In genomic region chr5:169052207-169052606, GRCh38 we compare ENCODE assay signal across 29 cellular contexts.
DNase-seq lines count a peak whose midpoint lies in the region; ATAC-seq and TF ChIP-seq lines count a peak whose summit lies in the region.
"Had no signal": no experiment of that assay in that cellular context is flagged by ENCODE, and none has a peak within 500 bp of the region (broad histone marks: within the 10 kb centered on the region; RNA-seq: fewer than 3 reads in every experiment).

No MANE protein-coding gene starts in this region.

- no peaks in the 10 kb centered on the region for H3K9me3 ChIP-seq in tibial artery
- H3K9me3 ChIP-seq: breast epithelium, pancreas had no signal

- no peaks in the 10 kb centered on the region for H3K36me3 Mint-ChIP-seq in GM23338 (ENCODE audit: low read depth)
- H3K36me3 Mint-ChIP-seq: activated naive CD4-positive, alpha-beta T cell treated with anti-CD3 and anti-CD28 coated beads, Interleukin-2, amount 50 U/mL, for 72 hours; stimulated activated memory B cell treated with anti-CD40 and anti-IgM and Interleukin-4, amounts not matched to agents 10 μg/mL and 1 μg/mL and 100 μg/mL, for 72 hours had no signal

- peak; percentile 58 for DNase-seq in AG08395 (ENCODE audit: low spot score)
- peak; percentile 58 for DNase-seq in ELF-1 (ENCODE audit: low read depth, low spot score)
- peak; percentile 53 for DNase-seq in RPMI7951 (ENCODE audit: low read depth)
- DNase-seq in islet precursor cell, result peak; percentile 90
- DNase-seq in GM23338 (ENCODE audit: low spot score), result no peak
- no peak for DNase-seq in RKO (ENCODE audit: low spot score)
- DNase-seq in tibial artery, result no peak
- DNase-seq: 8988T; activated CD4-positive, alpha-beta T cell treated with anti-CD3 and anti-CD28 coated beads for 4 hours; GDM1; GOT3; hypothalamus; Karpas-422; mammary epithelial cell; NCI-H1417; NCI-H2029 treated with DMSO at 0.1 percent for 48 hours; NCI-H526 treated with DMSO at 0.1 percent for 48 hours; pancreas; SHP77 treated with DMSO at 0.1 percent for 48 hours; T1000 had no signal

- intact Hi-C loops in tibial artery (cut with DNase I; ENCODE audit: low total_unique reads), result no loop called here

- no peaks in the 10 kb centered on the region for H3K79me2 ChIP-seq in GM23338 (replicated peaks; ENCODE audit: insufficient read depth)

- H3K9me2 ChIP-seq in GM23338 (ENCODE audit: insufficient read depth), result 0 out of 2 replicates have a peak, but pooled peaks cover 6% of the 10 kb centered on the region

- peaks cover 3% of the 10 kb centered on the region for H3K27me3 Mint-ChIP-seq in GM23338 (ENCODE audit: insufficient read depth, low read depth, poor library complexity)
- H3K27me3 Mint-ChIP-seq: B cell; stimulated activated memory B cell treated with anti-CD40 and anti-IgM and Interleukin-4, amounts not matched to agents 10 μg/mL and 1 μg/mL and 100 μg/mL, for 72 hours had no signal

- H3K4me1 Mint-ChIP-seq in GM23338, result peaks cover 18% of the 10 kb centered on the region
- H3K4me1 Mint-ChIP-seq: B cell; stimulated activated memory B cell treated with anti-CD40 and anti-IgM and Interleukin-4, amounts not matched to agents 10 μg/mL and 1 μg/mL and 100 μg/mL, for 72 hours had no signal

- no peaks in the 10 kb centered on the region for H3K9me3 Mint-ChIP-seq in GM23338
- H3K9me3 Mint-ChIP-seq: activated naive CD4-positive, alpha-beta T cell treated with anti-CD3 and anti-CD28 coated beads, Interleukin-2, amount 50 U/mL, for 72 hours; activated T-helper 2 cell treated with anti-CD3 and anti-CD28 coated beads, Interferon-gamma antibody, Interleukin-2, Interleukin-4, amounts not matched to agents 10 μg/mL and 5 μg/mL and 100 μg/mL, durations not matched to agents 14 hours and 24 hours and 36 hours; neural crest cell had no signal

- TF ChIP-seq CTCF in GM23338 (conservative IDR thresholded peaks at IDR 0.05; ENCODE audit: low read depth in 2 of 2) (no peak), tibial artery (IDR thresholded peaks at IDR 0.05) (no peak)

- no peaks in the 10 kb centered on the region for H3F3A ChIP-seq in GM23338 (replicated peaks; ENCODE audit: low read depth)

- H3K27ac ChIP-seq in GM23338 (ENCODE audit: low read depth) (no peak overlapping the region), tibial artery (peak overlapping the region in 1 of 2 donors; percentile 7)
- H3K27ac ChIP-seq: pancreas, VCaP had no signal

- H3K27ac Mint-ChIP-seq in GM23338, result no peak overlapping the region
- H3K27ac Mint-ChIP-seq: activated naive CD4-positive, alpha-beta T cell treated with anti-CD3 and anti-CD28 coated beads, Interleukin-2, amount 50 U/mL, for 72 hours; activated T-helper 2 cell treated with anti-CD3 and anti-CD28 coated beads, Interferon-gamma antibody, Interleukin-2, Interleukin-4, amounts not matched to agents 10 μg/mL and 5 μg/mL and 100 μg/mL, durations not matched to agents 14 hours and 24 hours and 36 hours; B cell; stimulated activated memory B cell treated with anti-CD40 and anti-IgM and Interleukin-4, amounts not matched to agents 10 μg/mL and 1 μg/mL and 100 μg/mL, for 72 hours had no signal

- no peak overlapping the region for H3K4me3 ChIP-seq in GM23338
- H3K4me3 ChIP-seq in tibial artery, result no peak overlapping the region
- H3K4me3 ChIP-seq: pancreas had no signal

- H3K4me2 ChIP-seq in GM23338, result no peak overlapping the region

- H4K20me1 ChIP-seq in GM23338 (replicated peaks; ENCODE audit: insufficient read depth), result no peaks in the 10 kb centered on the region

- ATAC-seq in GM23338, result no peak
- ATAC-seq in HG02840 (IDR thresholded peaks at IDR 0.05; ENCODE audit: low FRiP score, unreplicated experiment), result no peak
- ATAC-seq: activated naive CD4-positive, alpha-beta T cell treated with anti-CD3 and anti-CD28 coated beads, Interleukin-2, amount 50 U/mL, for 72 hours; Panc1; pancreas; stimulated activated memory B cell treated with anti-CD40 and anti-IgM and Interleukin-4, amounts not matched to agents 10 μg/mL and 1 μg/mL and 100 μg/mL, for 72 hours had no signal

- H3K36me3 ChIP-seq in GM23338 (ENCODE audit: insufficient read depth) (no peaks in the 10 kb centered on the region), tibial artery (no peaks in the 10 kb centered on the region)
- H3K36me3 ChIP-seq: breast epithelium, pancreas had no signal

- H3K27me3 ChIP-seq in GM23338 (ENCODE audit: insufficient read depth) (no peaks in the 10 kb centered on the region), tibial artery (no peaks in the 10 kb centered on the region)
- H3K27me3 ChIP-seq: breast epithelium, pancreas had no signal

- H2AFZ ChIP-seq in GM23338, result no peak overlapping the region

- no peaks in the 10 kb centered on the region for H3K4me1 ChIP-seq in GM23338 (ENCODE audit: insufficient read depth)
- peaks cover 0 to 65% (median 21%) of the 10 kb centered on the region in 4 donors for H3K4me1 ChIP-seq in tibial artery
- H3K4me1 ChIP-seq: pancreas had no signal

- H3K4me3 Mint-ChIP-seq in GM23338, result no peak overlapping the region
- H3K4me3 Mint-ChIP-seq: B cell; neural crest cell; stimulated activated memory B cell treated with anti-CD40 and anti-IgM and Interleukin-4, amounts not matched to agents 10 μg/mL and 1 μg/mL and 100 μg/mL, for 72 hours had no signal

TF ChIP-seq in GM23338, 12 proteins besides CTCF, POLR2A, EP300 and RAD21 (continues in another document):
- no peak for TF ChIP-seq JUNB (IDR thresholded peaks at IDR 0.05; ENCODE audit: unreplicated experiment)
- no peak for TF ChIP-seq ZNF462 (CRISPR knock-in tag; IDR thresholded peaks at IDR 0.05)

Comparison
In these comparisons a context has a peak if more than half of its experiments do, and no peak if none do; other contexts are left out.
1. DNase-seq: peak in AG08395 (single experiment), ELF-1 (single experiment), RPMI7951 (single experiment) and islet precursor cell (single experiment); none in GM23338 (single experiment), RKO (single experiment) and tibial artery (0 of 2).